12 cellular contexts compared by ENCODE assay signal in genomic region chr12:96375841-96376249, GRCh38. TPM values are rescaled to one million over a fixed set of nuclear protein-coding genes. Genes with fewer than 3 reads are reported as not detected.
DNase-seq lines count a peak whose midpoint lies in the region; ATAC-seq, FAIRE-seq and TF ChIP-seq lines count a peak whose summit lies in the region.
"Had no signal": no experiment of that assay in that cellular context is flagged by ENCODE, and none has a peak within 500 bp of the region (broad histone marks: within the 10 kb centered on the region; RNA-seq: fewer than 3 reads in every experiment).

No MANE protein-coding gene starts in this region.

- peaks cover 28% of the 10 kb centered on the region for H3K4me1 Mint-ChIP-seq in MCF 10A (ENCODE audit: insufficient read depth, unreplicated experiment)

- CTCF ChIA-PET in MCF 10A (lab: Yijun Ruan, JAX) = interaction anchor here (1.0 to 1.1 kb wide), 2 partner anchors 8 to 113 kb away, joined by 3 read pairs; partner anchors contain the start of gene CFAP54

- H3K4me3 Mint-ChIP-seq in MCF 10A (ENCODE audit: unreplicated experiment) = no peak overlapping the region

- H4K20me1 ChIP-seq in KMS-11 (ENCODE audit: insufficient read depth) = no peaks in the 10 kb centered on the region; the same call in 1 of the 2 replicates

- H3K4me3 ChIP-seq in KMS-11 (IDR thresholded peaks at IDR 0.05; ENCODE audit: insufficient read depth, low read depth, low read length) (no peak overlapping the region), left lung (no peak overlapping the region)

- ATAC-seq in GM21576 (IDR thresholded peaks at IDR 0.05; ENCODE audit: unreplicated experiment) (peak; percentile 64), left lung (no peak), HG02763 (IDR thresholded peaks at IDR 0.05; ENCODE audit: unreplicated experiment) (no peak)

- no peak overlapping the region for H2AFZ ChIP-seq in KMS-11 (ENCODE audit: low read depth)

- intact Hi-C loops in left lung (cut with DNase I) = no loop called here
- intact Hi-C loops in MCF 10A (cut with micrococcal nuclease) = no loop called here

- no peaks in the 10 kb centered on the region for H3K36me3 Mint-ChIP-seq in MCF 10A (ENCODE audit: insufficient read depth, unreplicated experiment)

- POLR2A ChIA-PET in MCF 10A (lab: Yijun Ruan, JAX) = interaction anchor here (2.1 kb wide), 1 partner anchor 21 kb away, joined by 7 read pairs; no protein-coding TSS in a partner anchor

- H3K9me3 Mint-ChIP-seq in MCF 10A (ENCODE audit: unreplicated experiment) = peaks cover 8% of the 10 kb centered on the region

- H3K36me3 ChIP-seq in KMS-11 (ENCODE audit: insufficient read depth) (no peaks in the 10 kb centered on the region), left lung (no peaks in the 10 kb centered on the region)

- DNase-seq in GM18507 (ENCODE audit: extremely low spot score, insufficient read length, low read depth) = no peak
- no peak for DNase-seq in left lung
- no peak for DNase-seq in MCF 10A (ENCODE audit: unreplicated experiment)
- no peak for DNase-seq in T1000 (lab: John Stamatoyannopoulos, UW)
- DNase-seq in DMS 273 (lab: John Stamatoyannopoulos, UW; ENCODE audit: unreplicated experiment) = no peak
- DNase-seq: stimulated activated CD4-positive, alpha-beta T cell treated with anti-CD3 and anti-CD28 coated beads, Interleukin-12 subunit alpha, Interleukin-12 subunit beta, amount 100 ng/mL, for 4 hours had no signal

- H3K27ac Mint-ChIP-seq in MCF 10A (ENCODE audit: low read depth, unreplicated experiment) = no peak overlapping the region

- no peaks in the 10 kb centered on the region for H3K9me3 ChIP-seq in left lung

- H3K9ac ChIP-seq in KMS-11 = no peak overlapping the region

- TF ChIP-seq CTCF in KMS-11 (conservative IDR thresholded peaks at IDR 0.05; ENCODE audit: low read depth, low read length) (no peak), left lung (IDR thresholded peaks at IDR 0.05) (no peak), MCF 10A (IDR thresholded peaks at IDR 0.05; ENCODE audit: unreplicated experiment) (no peak)

- H3K27me3 Mint-ChIP-seq in MCF 10A (ENCODE audit: insufficient read depth, unreplicated experiment) = no peaks in the 10 kb centered on the region

- BruUV-seq in MCF 10A (replicated peaks; lab: Mats Ljungman, UMichigan) = no TSS peak

- H3K4me1 ChIP-seq in KMS-11 (ENCODE audit: low read depth, poor library complexity, severe bottlenecking) = peaks cover 85% of the 10 kb centered on the region
- peaks cover 17 to 65% of the 10 kb centered on the region in 2 donors for H3K4me1 ChIP-seq in left lung

- H3K27me3 ChIP-seq in KMS-11 (ENCODE audit: insufficient read depth, low read depth) (no peaks in the 10 kb centered on the region), left lung (no peaks in the 10 kb centered on the region)

- FAIRE-seq in GM18507 (lab: Jason Lieb, UNC) = peak; percentile 60
- FAIRE-seq: astrocyte, G401.6, urothelium cell line had no signal

- H3K27ac ChIP-seq in KMS-11 = peak overlapping the region; percentile 45; the same call in 1 of the 2 replicates
- peak overlapping the region; percentile 21 to 51 for H3K27ac ChIP-seq in left lung

- peaks cover 88% of the 10 kb centered on the region for H3K79me2 ChIP-seq in KMS-11 (ENCODE audit: insufficient read depth, low read depth)

- H3K4me2 ChIP-seq in KMS-11 = peak overlapping the region; percentile 67

RNA-seq across cellular contexts. Expression of gene CDK17, which starts 24.4 kb away (rescaled TPM):
- total RNA-seq in left lung (10 to 100 TPM; 32.1 to 36.4 TPM), MCF 10A (2022) (49.8 and 50.9 TPM in 2 replicates)
